In the genomic region with DNA sequence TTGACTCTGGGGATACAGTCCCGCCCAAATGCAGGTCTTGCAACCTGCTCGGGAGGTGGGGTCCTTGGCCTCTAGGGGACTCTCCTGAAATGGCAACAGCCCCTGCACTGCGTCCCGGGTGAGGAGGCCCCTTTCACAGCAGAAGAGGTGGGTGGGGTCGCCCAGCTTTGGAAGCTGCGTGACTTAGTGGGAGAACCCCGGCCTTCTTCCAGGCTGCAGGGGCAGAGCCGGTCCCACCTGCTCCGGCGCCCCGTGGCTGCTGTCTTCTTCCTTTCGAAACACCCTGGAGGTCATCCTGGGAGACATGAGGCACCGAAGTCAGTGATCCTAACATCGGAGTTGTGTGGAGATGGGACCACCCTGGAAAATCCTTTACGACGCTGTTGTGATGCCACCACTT, we compare ENCODE assay signal across 15 cellular contexts.
DNase-seq lines count a peak whose midpoint lies in the region; ATAC-seq and TF ChIP-seq lines count a peak whose summit lies in the region.
"Had no signal": no experiment of that assay in that cellular context is flagged by ENCODE, and none has a peak within 500 bp of the region (broad histone marks: within the 10 kb centered on the region; RNA-seq: fewer than 3 reads in every experiment).

No MANE protein-coding gene starts in this region.

- H2AK5ac ChIP-seq in neuronal stem cell (ENCODE audit: low read depth, low read length): peak overlapping the region; percentile 49

- H3K4ac ChIP-seq in neuronal stem cell (ENCODE audit: low read length): no peak overlapping the region

- no peak for ATAC-seq in Right ventricle myocardium inferior
- ATAC-seq: GM12878 had no signal

- no peak overlapping the region for H3K4me2 ChIP-seq in neuronal stem cell (ENCODE audit: insufficient read depth, low read length, poor library complexity, severe bottlenecking)

- no peaks in the 10 kb centered on the region for H3K79me1 ChIP-seq in neuronal stem cell (ENCODE audit: low read depth, low read length)

- no peak overlapping the region for H3K27ac ChIP-seq in left ventricle myocardium inferior (replicated peaks)
- H3K27ac ChIP-seq in neuronal stem cell (replicated peaks; ENCODE audit: low read length): no peak overlapping the region
- H3K27ac ChIP-seq: 22Rv1 had no signal

- H3K27me3 ChIP-seq in left ventricle myocardium inferior (ENCODE audit: low read depth) (peaks cover 84% of the 10 kb centered on the region), H7 (ENCODE audit: control insufficient read depth, insufficient read depth, low read length) (no peaks in the 10 kb centered on the region), neuronal stem cell (ENCODE audit: control insufficient read depth in 3 of 3, insufficient read depth in 3 of 3, low read depth in 1 of 3, low read length in 3 of 3) (peaks cover 0 to 51% (median 2%) of the 10 kb centered on the region in 3 experiments)

- no peak overlapping the region for H3K14ac ChIP-seq in neuronal stem cell (ENCODE audit: low read length)

- H3K4me3 ChIP-seq in left ventricle myocardium inferior: no peak overlapping the region
- no peak overlapping the region for H3K4me3 ChIP-seq in H7 (ENCODE audit: insufficient read depth, low read depth, low read length)
- no peak overlapping the region for H3K4me3 ChIP-seq in neuronal stem cell (ENCODE audit: low read length in 2 of 2)
- H3K4me3 ChIP-seq: GM12878 had no signal

- H2BK120ac ChIP-seq in neuronal stem cell (ENCODE audit: low read depth, low read length): no peak overlapping the region

- peak; percentile 28 for DNase-seq in Right ventricle myocardium inferior (ENCODE audit: missing footprints)
- no peak for DNase-seq in left ventricle myocardium inferior
- peak; percentile 72 for DNase-seq in H7
- no peak for DNase-seq in neuronal stem cell (ENCODE audit: low spot score)
- DNase-seq in HT-29 (ENCODE audit: low spot score): no peak
- no peak for DNase-seq in midbrain (lab: John Stamatoyannopoulos, UW)
- DNase-seq: C1 segment of cervical spinal cord; Calu3; CD4-positive, alpha-beta memory T cell; COR-L47; DMS53; GOT3; HCEC 1CT had no signal

- intact Hi-C loops in Right ventricle myocardium inferior (cut with DNase I): no loop called here
- intact Hi-C loops in left ventricle myocardium inferior (cut with micrococcal nuclease): no loop called here

- H3K4me1 ChIP-seq in left ventricle myocardium inferior (no peaks in the 10 kb centered on the region), neuronal stem cell (ENCODE audit: control insufficient read depth in 2 of 2, insufficient read depth in 1 of 2, low read depth in 1 of 2, low read length in 2 of 2) (peaks cover 6 to 16% of the 10 kb centered on the region in 2 donors)

- no peak overlapping the region for H4K8ac ChIP-seq in neuronal stem cell (ENCODE audit: low read depth, low read length)

- H2BK12ac ChIP-seq in neuronal stem cell (ENCODE audit: low read length): no peak overlapping the region

- H2BK5ac ChIP-seq in neuronal stem cell (ENCODE audit: low read length): no peak overlapping the region

- no peak for TF ChIP-seq CTCF in left ventricle myocardium inferior (IDR thresholded peaks at IDR 0.05; ENCODE audit: borderline replicate concordance)

- H2BK15ac ChIP-seq in neuronal stem cell (ENCODE audit: low read length): no peak overlapping the region

- H3K9ac ChIP-seq in neuronal stem cell (ENCODE audit: low read depth, low read length, poor library complexity): peak overlapping the region; percentile 5

- no CpG with 5 or more reads among the region's 16 CpGs for WGBS in neuronal stem cell (ENCODE audit: extremely low coverage in 2 of 2, insufficient read length in 2 of 2, insufficient replicate concordance in 1 of 2), 2 donors

- H4K91ac ChIP-seq in neuronal stem cell (ENCODE audit: low read depth, low read length, poor library complexity): no peak overlapping the region

- no peak overlapping the region for H2AFZ ChIP-seq in neuronal stem cell (ENCODE audit: low read length)

- no peaks in the 10 kb centered on the region for H3K36me3 ChIP-seq in left ventricle myocardium inferior
- H3K36me3 ChIP-seq in H7 (replicated peaks; ENCODE audit: control insufficient read depth, insufficient read depth, low read length): no peaks in the 10 kb centered on the region
- H3K36me3 ChIP-seq in neuronal stem cell (replicated peaks in 1 of 2; ENCODE audit: control insufficient read depth in 2 of 2, insufficient read depth in 2 of 2, low read length in 2 of 2): no peaks in the 10 kb centered on the region

- no peak overlapping the region for H3K23ac ChIP-seq in neuronal stem cell (ENCODE audit: low read depth, low read length, poor library complexity)

- no peak overlapping the region for H3K18ac ChIP-seq in neuronal stem cell (ENCODE audit: low read length)

- H3K9me3 ChIP-seq in left ventricle myocardium inferior (replicated peaks) (peaks cover 13% of the 10 kb centered on the region), neuronal stem cell (replicated peaks in 1 of 2; ENCODE audit: control insufficient read depth in 2 of 2, insufficient read depth in 1 of 2, low read depth in 1 of 2, low read length in 2 of 2) (peaks cover 0 to 7% of the 10 kb centered on the region in 2 donors)

Comparison
In these comparisons a context has a peak if more than half of its experiments do, and no peak if none do; other contexts are left out.
1. DNase-seq: peak in Right ventricle myocardium inferior (single experiment) and H7 (single experiment); none in left ventricle myocardium inferior (single experiment), neuronal stem cell (single experiment), HT-29 (single experiment) and midbrain (single experiment).